ENCODE assay signal across 7 cellular contexts in the genomic region with DNA sequence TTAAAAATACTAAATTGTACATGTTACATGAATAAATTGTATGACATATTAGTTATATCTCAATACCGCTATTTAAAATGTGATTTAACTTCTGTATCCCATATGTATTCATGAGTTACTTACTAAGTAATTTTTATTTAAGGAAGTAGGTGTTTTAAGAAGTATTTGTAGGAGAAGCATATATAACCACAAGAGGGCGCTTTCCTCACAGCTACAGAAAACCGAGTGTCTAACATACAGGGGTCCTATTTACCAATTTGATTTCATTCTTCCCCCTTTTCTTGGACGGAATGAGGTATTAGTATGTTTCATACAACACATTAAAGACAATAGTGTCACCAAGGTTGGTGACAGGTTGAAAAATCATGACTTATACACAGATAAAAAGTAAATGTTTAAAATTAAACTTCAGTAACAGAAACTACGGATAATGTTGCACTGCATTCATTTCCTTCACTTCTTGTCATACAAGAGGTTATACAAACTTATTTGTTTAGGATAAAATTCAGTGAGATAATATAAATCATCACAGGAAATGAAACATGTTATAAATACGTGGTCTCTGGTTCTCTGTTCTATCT.
DNase-seq lines count a peak whose midpoint lies in the region; ATAC-seq and TF ChIP-seq lines count a peak whose summit lies in the region.

No MANE protein-coding gene starts in this region.

- H3K27ac ChIP-seq in hepatocyte (no peak overlapping the region), testis (no peak overlapping the region)

- no peak for ATAC-seq in T-cell (replicated peaks in 1 of 4)

- CTCF ChIA-PET in T-cell (lab: Charles Lee) = no interaction called here

- WGBS in hepatocyte (ENCODE audit: low lambda C conversion rate, missing lambda C conversion rate) = 33% methylated on average over 6 of the region's 6 CpGs
- WGBS in testis, 2 donors = 38 to 44% methylated on average over 6 of the region's 6 CpGs

- no peaks in the 10 kb centered on the region for H3K27me3 ChIP-seq in hepatocyte
- H3K27me3 ChIP-seq in testis = no peaks in the 10 kb centered on the region

- H3K36me3 Mint-ChIP-seq in T-cell = no peaks in the 10 kb centered on the region

- H3K4me3 ChIP-seq in GM12875 (ENCODE audit: low read depth, low read length) (no peak overlapping the region), WI38 (ENCODE audit: low read depth, low read length) (no peak overlapping the region), hepatocyte (no peak overlapping the region), testis (no peak overlapping the region)

- intact Hi-C loops in testis (cut with DNase I; ENCODE audit: low total_unique reads) = no loop called here

- no peaks in the 10 kb centered on the region for H4K20me1 ChIP-seq in hepatocyte (ENCODE audit: insufficient read depth, poor library complexity, severe bottlenecking)

- TF ChIP-seq POLR2A in testis (IDR thresholded peaks at IDR 0.05) = no peak

- H3K27ac Mint-ChIP-seq in T-cell = no peak overlapping the region

- H3K9me3 ChIP-seq in hepatocyte (ENCODE audit: low read depth) (no peaks in the 10 kb centered on the region), testis (no peaks in the 10 kb centered on the region)

- no peak overlapping the region for H3K4me2 ChIP-seq in hepatocyte

- TF ChIP-seq CTCF in GM12875 (IDR thresholded peaks at IDR 0.05; ENCODE audit: borderline replicate concordance, insufficient read depth, low read depth, low read length) (peak; percentile 42; the same call in 1 of the 2 replicates), WI38 (IDR thresholded peaks at IDR 0.05; ENCODE audit: low read depth, low read length) (peak; percentile 10; the same call in 1 of the 2 replicates), hepatocyte (IDR thresholded peaks at IDR 0.05; ENCODE audit: poor library complexity) (peak; percentile 72), testis (IDR thresholded peaks at IDR 0.05) (peak; percentile 47 to 84 (median 69))

- peak; percentile 3 for DNase-seq in NCI-H1417 treated with DMSO at 0.1 percent for 48 hours (lab: John Stamatoyannopoulos, UW)
- peak; percentile 78 for DNase-seq in hepatocyte (ENCODE audit: low spot score)
- peak; percentile 22 for DNase-seq in testis
- no peak for DNase-seq in T-cell
- no peak for DNase-seq in epidermal melanocyte (ENCODE audit: insufficient read length, low spot score)

- POLR2A ChIA-PET in T-cell (lab: Charles Lee) = no interaction called here

- no peak overlapping the region for H2AFZ ChIP-seq in hepatocyte

- H3K27me3 Mint-ChIP-seq in T-cell = no peaks in the 10 kb centered on the region

- H3K4me1 ChIP-seq in hepatocyte (ENCODE audit: insufficient read depth) (no peaks in the 10 kb centered on the region), testis (peaks cover 9% of the 10 kb centered on the region)

- no peak overlapping the region for H3K4me3 Mint-ChIP-seq in T-cell

- H3K36me3 ChIP-seq in hepatocyte (replicated peaks; ENCODE audit: insufficient read depth, low read depth) (no peaks in the 10 kb centered on the region), testis (ENCODE audit: low read depth, missing control alignments) (no peaks in the 10 kb centered on the region)

- H3K9me3 Mint-ChIP-seq in T-cell = no peaks in the 10 kb centered on the region

- H3K79me2 ChIP-seq in hepatocyte = peaks cover 48% of the 10 kb centered on the region

- no peaks in the 10 kb centered on the region for H3K9me2 ChIP-seq in hepatocyte (replicated peaks; ENCODE audit: insufficient read depth)

- no peaks in the 10 kb centered on the region for H3K4me1 Mint-ChIP-seq in T-cell

Comparison
In these comparisons a context has a peak if more than half of its experiments do, and no peak if none do; other contexts are left out.
1. CTCF ChIP-seq: peak in every context shown above with its lines; median percentile 72 in hepatocyte; 69 in testis; 42 in GM12875; 10 in WI38.
2. DNase-seq: peak in NCI-H1417 treated with DMSO at 0.1 percent for 48 hours (single experiment), hepatocyte (single experiment) and testis (single experiment); none in T-cell (0 of 34) and epidermal melanocyte (single experiment).